Comparison of ENCODE assay signal across 18 cellular contexts in the genomic region with DNA sequence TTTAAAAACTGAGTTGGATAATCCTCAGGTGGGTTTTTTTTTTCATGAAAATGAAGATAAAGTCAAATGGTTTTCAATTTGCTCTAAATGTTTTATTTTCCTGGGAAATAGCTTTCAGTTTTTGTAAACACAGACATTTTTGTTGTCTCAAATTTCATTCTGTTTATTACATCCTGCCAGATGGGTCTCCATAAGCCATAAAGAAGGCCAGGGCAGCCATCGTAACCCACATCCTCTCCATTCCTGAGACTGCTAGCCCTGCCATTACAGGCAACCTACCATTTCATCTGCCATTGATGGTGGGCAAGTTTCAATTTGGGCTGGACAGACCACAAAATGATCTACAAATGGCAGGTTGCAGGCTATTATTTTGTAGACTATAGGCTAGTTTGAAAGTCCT.
"Had no signal": no experiment of that assay in that cellular context is flagged by ENCODE, and none has a peak within 500 bp of the region (broad histone marks: within the 10 kb centered on the region; RNA-seq: fewer than 3 reads in every experiment).

No MANE protein-coding gene starts in this region.

- ATAC-seq: effector memory CD8-positive, alpha-beta T cell; heart left ventricle; pancreas; right cardiac atrium had no signal

- H3K36me3 ChIP-seq: esophagus squamous epithelium, heart left ventricle, pancreas, stomach, thoracic aorta, transverse colon had no signal

- H3K9me3 ChIP-seq: esophagus squamous epithelium, pancreas, transverse colon had no signal

- H3K4me3 ChIP-seq: esophagus squamous epithelium, heart left ventricle, pancreas, stomach, thoracic aorta, transverse colon had no signal

- DNase-seq: effector memory CD8-positive, alpha-beta T cell; esophagus squamous epithelium; foreskin melanocyte; heart left ventricle; hippocampal formation; kidney glomerular epithelial cell; mesendoderm; naive B cell; occipital lobe; pancreas; right cardiac atrium; small intestine; stimulated activated CD4-positive, alpha-beta T cell treated with anti-CD3 and anti-CD28 coated beads, Interleukin-12 subunit alpha, Interleukin-12 subunit beta, amount 100 ng/mL, for 4 hours; stimulated activated naive CD4-positive, alpha-beta T cell; stomach; substantia nigra; transverse colon had no signal

- H3K27me3 ChIP-seq: esophagus squamous epithelium, heart left ventricle, pancreas, stomach, transverse colon had no signal

- H3K4me1 ChIP-seq: esophagus squamous epithelium had no signal

- H3K27ac ChIP-seq: esophagus squamous epithelium, heart left ventricle, pancreas, stomach, thoracic aorta, transverse colon had no signal
